1 cellular context compared by ENCODE assay signal in genomic region chr3:4722103-4722502, GRCh38.
TF ChIP-seq lines count a peak whose summit lies in the region.

No MANE protein-coding gene starts in this region.

TF ChIP-seq in HepG2, 621 proteins besides CTCF, POLR2A, EP300 and RAD21 (continued from another document):
- TF ChIP-seq ZHX1 (CRISPR knock-in tag; IDR thresholded peaks at IDR 0.05; ENCODE audit: low read depth) = no peak
- TF ChIP-seq, protein P1, sequence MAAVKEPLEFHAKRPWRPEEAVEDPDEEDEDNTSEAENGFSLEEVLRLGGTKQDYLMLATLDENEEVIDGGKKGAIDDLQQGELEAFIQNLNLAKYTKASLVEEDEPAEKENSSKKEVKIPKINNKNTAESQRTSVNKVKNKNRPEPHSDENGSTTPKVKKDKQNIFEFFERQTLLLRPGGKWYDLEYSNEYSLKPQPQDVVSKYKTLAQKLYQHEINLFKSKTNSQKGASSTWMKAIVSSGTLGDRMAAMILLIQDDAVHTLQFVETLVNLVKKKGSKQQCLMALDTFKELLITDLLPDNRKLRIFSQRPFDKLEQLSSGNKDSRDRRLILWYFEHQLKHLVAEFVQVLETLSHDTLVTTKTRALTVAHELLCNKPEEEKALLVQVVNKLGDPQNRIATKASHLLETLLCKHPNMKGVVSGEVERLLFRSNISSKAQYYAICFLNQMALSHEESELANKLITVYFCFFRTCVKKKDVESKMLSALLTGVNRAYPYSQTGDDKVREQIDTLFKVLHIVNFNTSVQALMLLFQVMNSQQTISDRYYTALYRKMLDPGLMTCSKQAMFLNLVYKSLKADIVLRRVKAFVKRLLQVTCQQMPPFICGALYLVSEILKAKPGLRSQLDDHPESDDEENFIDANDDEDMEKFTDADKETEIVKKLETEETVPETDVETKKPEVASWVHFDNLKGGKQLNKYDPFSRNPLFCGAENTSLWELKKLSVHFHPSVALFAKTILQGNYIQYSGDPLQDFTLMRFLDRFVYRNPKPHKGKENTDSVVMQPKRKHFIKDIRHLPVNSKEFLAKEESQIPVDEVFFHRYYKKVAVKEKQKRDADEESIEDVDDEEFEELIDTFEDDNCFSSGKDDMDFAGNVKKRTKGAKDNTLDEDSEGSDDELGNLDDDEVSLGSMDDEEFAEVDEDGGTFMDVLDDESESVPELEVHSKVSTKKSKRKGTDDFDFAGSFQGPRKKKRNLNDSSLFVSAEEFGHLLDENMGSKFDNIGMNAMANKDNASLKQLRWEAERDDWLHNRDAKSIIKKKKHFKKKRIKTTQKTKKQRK (IDR thresholded peaks at IDR 0.05; ENCODE audit: low read length) = no peak
- TF ChIP-seq CEBPG (CRISPR knock-in tag; IDR thresholded peaks at IDR 0.05) = 0 out of 2 replicates have a peak, but pooled peaks have one; percentile 19
- TF ChIP-seq MED1 (CRISPR knock-in tag; IDR thresholded peaks at IDR 0.05) = 0 out of 2 replicates have a peak, but pooled peaks have one; percentile 35
- no peak for TF ChIP-seq ZSCAN29 (CRISPR knock-in tag; conservative IDR thresholded peaks at IDR 0.05)
- TF ChIP-seq, protein P2, sequence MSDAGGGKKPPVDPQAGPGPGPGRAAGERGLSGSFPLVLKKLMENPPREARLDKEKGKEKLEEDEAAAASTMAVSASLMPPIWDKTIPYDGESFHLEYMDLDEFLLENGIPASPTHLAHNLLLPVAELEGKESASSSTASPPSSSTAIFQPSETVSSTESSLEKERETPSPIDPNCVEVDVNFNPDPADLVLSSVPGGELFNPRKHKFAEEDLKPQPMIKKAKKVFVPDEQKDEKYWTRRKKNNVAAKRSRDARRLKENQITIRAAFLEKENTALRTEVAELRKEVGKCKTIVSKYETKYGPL (CRISPR knock-in tag; IDR thresholded peaks at IDR 0.05) = no peak
- no peak for TF ChIP-seq ZNF567 (CRISPR knock-in tag; IDR thresholded peaks at IDR 0.05; ENCODE audit: borderline replicate concordance)
- TF ChIP-seq ZBTB14 (CRISPR knock-in tag; IDR thresholded peaks at IDR 0.05) = no peak
- TF ChIP-seq ZNF180 (CRISPR knock-in tag; IDR thresholded peaks at IDR 0.05; ENCODE audit: borderline replicate concordance, low read depth) = no peak
- TF ChIP-seq, protein P3, sequence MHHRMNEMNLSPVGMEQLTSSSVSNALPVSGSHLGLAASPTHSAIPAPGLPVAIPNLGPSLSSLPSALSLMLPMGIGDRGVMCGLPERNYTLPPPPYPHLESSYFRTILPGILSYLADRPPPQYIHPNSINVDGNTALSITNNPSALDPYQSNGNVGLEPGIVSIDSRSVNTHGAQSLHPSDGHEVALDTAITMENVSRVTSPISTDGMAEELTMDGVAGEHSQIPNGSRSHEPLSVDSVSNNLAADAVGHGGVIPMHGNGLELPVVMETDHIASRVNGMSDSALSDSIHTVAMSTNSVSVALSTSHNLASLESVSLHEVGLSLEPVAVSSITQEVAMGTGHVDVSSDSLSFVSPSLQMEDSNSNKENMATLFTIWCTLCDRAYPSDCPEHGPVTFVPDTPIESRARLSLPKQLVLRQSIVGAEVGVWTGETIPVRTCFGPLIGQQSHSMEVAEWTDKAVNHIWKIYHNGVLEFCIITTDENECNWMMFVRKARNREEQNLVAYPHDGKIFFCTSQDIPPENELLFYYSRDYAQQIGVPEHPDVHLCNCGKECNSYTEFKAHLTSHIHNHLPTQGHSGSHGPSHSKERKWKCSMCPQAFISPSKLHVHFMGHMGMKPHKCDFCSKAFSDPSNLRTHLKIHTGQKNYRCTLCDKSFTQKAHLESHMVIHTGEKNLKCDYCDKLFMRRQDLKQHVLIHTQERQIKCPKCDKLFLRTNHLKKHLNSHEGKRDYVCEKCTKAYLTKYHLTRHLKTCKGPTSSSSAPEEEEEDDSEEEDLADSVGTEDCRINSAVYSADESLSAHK (CRISPR knock-in tag; IDR thresholded peaks at IDR 0.05; ENCODE audit: borderline replicate concordance) = no peak
- TF ChIP-seq ZC3H13 (CRISPR knock-in tag; IDR thresholded peaks at IDR 0.05) = no peak
- TF ChIP-seq ZSCAN30 (CRISPR knock-in tag; IDR thresholded peaks at IDR 0.05) = no peak
- TF ChIP-seq ZNF44 (CRISPR knock-in tag; IDR thresholded peaks at IDR 0.05) = no peak
- TF ChIP-seq ZSCAN20 (CRISPR knock-in tag; IDR thresholded peaks at IDR 0.05; ENCODE audit: borderline replicate concordance) = no peak
- no peak for TF ChIP-seq ZNF782 (CRISPR knock-in tag; IDR thresholded peaks at IDR 0.05; ENCODE audit: borderline replicate concordance)
- TF ChIP-seq, protein P4, sequence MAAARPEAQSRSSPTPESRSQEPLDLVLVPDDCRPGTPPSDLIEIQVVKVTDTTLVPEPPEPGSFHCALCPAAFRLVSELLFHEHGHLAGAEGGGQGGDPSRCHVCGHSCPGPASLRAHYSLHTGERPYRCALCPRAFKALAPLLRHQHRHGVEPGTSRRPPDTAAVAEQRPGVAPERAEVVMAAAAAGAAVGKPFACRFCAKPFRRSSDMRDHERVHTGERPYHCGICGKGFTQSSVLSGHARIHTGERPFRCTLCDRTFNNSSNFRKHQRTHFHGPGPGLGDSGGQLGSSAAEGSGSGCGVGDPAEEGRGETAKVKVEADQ (CRISPR knock-in tag; IDR thresholded peaks at IDR 0.05; ENCODE audit: borderline replicate concordance) = no peak
- TF ChIP-seq TCF7L2 (IDR thresholded peaks at IDR 0.05; ENCODE audit: low read depth, low read length) = no peak
- no peak for TF ChIP-seq HDAC2 (CRISPR knock-in tag; IDR thresholded peaks at IDR 0.05)
- 0 out of 2 replicates have a peak, but pooled peaks have one; percentile 20 for TF ChIP-seq HNF1B (CRISPR knock-in tag; IDR thresholded peaks at IDR 0.05)
- TF ChIP-seq, protein P5, sequence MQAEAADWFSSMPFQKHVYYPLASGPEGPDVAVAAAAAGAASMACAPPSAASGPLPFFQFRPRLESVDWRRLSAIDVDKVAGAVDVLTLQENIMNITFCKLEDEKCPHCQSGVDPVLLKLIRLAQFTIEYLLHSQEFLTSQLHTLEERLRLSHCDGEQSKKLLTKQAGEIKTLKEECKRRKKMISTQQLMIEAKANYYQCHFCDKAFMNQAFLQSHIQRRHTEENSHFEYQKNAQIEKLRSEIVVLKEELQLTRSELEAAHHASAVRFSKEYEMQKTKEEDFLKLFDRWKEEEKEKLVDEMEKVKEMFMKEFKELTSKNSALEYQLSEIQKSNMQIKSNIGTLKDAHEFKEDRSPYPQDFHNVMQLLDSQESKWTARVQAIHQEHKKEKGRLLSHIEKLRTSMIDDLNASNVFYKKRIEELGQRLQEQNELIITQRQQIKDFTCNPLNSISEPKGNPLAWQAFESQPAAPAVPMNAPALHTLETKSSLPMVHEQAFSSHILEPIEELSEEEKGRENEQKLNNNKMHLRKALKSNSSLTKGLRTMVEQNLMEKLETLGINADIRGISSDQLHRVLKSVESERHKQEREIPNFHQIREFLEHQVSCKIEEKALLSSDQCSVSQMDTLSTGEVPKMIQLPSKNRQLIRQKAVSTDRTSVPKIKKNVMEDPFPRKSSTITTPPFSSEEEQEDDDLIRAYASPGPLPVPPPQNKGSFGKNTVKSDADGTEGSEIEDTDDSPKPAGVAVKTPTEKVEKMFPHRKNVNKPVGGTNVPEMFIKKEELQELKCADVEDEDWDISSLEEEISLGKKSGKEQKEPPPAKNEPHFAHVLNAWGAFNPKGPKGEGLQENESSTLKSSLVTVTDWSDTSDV (CRISPR knock-in tag; IDR thresholded peaks at IDR 0.05) = no peak
- peak; percentile 54; the same call in 1 of the 2 replicates for TF ChIP-seq GATAD2A (CRISPR knock-in tag; IDR thresholded peaks at IDR 0.05)
- TF ChIP-seq SIN3A (IDR thresholded peaks at IDR 0.05; ENCODE audit: borderline replicate concordance, low read depth, low read length) = no peak
- TF ChIP-seq, protein P6, sequence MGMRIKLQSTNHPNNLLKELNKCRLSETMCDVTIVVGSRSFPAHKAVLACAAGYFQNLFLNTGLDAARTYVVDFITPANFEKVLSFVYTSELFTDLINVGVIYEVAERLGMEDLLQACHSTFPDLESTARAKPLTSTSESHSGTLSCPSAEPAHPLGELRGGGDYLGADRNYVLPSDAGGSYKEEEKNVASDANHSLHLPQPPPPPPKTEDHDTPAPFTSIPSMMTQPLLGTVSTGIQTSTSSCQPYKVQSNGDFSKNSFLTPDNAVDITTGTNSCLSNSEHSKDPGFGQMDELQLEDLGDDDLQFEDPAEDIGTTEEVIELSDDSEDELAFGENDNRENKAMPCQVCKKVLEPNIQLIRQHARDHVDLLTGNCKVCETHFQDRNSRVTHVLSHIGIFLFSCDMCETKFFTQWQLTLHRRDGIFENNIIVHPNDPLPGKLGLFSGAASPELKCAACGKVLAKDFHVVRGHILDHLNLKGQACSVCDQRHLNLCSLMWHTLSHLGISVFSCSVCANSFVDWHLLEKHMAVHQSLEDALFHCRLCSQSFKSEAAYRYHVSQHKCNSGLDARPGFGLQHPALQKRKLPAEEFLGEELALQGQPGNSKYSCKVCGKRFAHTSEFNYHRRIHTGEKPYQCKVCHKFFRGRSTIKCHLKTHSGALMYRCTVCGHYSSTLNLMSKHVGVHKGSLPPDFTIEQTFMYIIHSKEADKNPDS (CRISPR knock-in tag; IDR thresholded peaks at IDR 0.05) = no peak
- TF ChIP-seq XRCC5 (optimal IDR thresholded peaks at IDR 0.05; ENCODE audit: low read length) = no peak
- TF ChIP-seq ZNF337 (CRISPR knock-in tag; IDR thresholded peaks at IDR 0.05; ENCODE audit: borderline replicate concordance, low read depth) = no peak
